In the genomic region with DNA sequence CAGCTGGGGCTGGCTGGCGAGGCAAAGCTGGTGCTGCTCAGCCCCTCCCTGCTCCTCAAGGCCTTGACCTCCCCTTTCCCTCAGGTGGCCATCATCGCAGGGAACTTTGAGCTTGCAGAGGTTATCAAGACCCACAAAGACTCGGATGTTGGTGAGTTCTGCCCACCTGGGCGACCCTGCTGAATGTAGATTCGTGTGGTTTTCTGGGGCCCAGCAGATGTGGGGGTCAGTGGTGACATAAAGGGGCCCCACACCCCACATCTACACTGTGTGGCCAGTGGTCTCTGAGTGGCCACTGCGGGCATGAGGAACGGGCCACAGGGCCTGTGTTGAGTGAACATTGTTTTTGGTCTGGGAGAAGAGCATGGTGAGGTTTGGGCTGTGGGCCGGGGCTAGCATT, we compare ENCODE assay signal across 1 cellular context.
TF ChIP-seq lines count a peak whose summit lies in the region.

No MANE protein-coding gene starts in this region.

TF ChIP-seq in HepG2, 621 proteins besides CTCF, POLR2A, EP300 and RAD21:
- TF ChIP-seq GABPB1 (CRISPR knock-in tag; IDR thresholded peaks at IDR 0.05) (no peak), MTA1 (CRISPR knock-in tag; IDR thresholded peaks at IDR 0.05; ENCODE audit: borderline replicate concordance) (0 out of 2 replicates have a peak, but pooled peaks have one; percentile 18), MYNN (CRISPR knock-in tag; IDR thresholded peaks at IDR 0.05; ENCODE audit: low read depth) (no peak), NFIC (IDR thresholded peaks at IDR 0.05; ENCODE audit: low read length) (no peak)
